In genomic region chr19:57406516-57407123, GRCh38 we compare ENCODE assay signal across 8 cellular contexts. TPM values are rescaled to one million over a fixed set of nuclear protein-coding genes. Genes with fewer than 3 reads are reported as not detected.
DNase-seq lines count a peak whose midpoint lies in the region; ATAC-seq, FAIRE-seq and TF ChIP-seq lines count a peak whose summit lies in the region.

No MANE protein-coding gene starts in this region.

- peak; percentile 27 for ATAC-seq in CD8-positive, alpha-beta T cell
- peak; percentile 57 for ATAC-seq in omental fat pad (ENCODE audit: low FRiP score)
- no peak for ATAC-seq in HG02870 (IDR thresholded peaks at IDR 0.05; ENCODE audit: unreplicated experiment)

- peaks cover 2% of the 10 kb centered on the region for H3K9me3 Mint-ChIP-seq in CD8-positive, alpha-beta T cell

- intact Hi-C loops in CD8-positive, alpha-beta T cell (cut with DNase I, micrococcal nuclease): loop anchor here (1.0 to 10.0 kb wide), 5 partner anchors 332 to 1111 kb away; partner anchors contain the start of gene ZBTB45 (in 1 of the 2)

- H3K4me1 ChIP-seq in CD8-positive, alpha-beta T cell (ENCODE audit: insufficient read depth, low read length): peaks cover 7% of the 10 kb centered on the region

- H3K4me3 ChIP-seq in CD8-positive, alpha-beta T cell (ENCODE audit: low read depth, low read length): no peak overlapping the region
- no peak overlapping the region for H3K4me3 ChIP-seq in fibroblast of mammary gland (ENCODE audit: control insufficient read depth, low read depth, low read length)

- H3K27me3 Mint-ChIP-seq in CD8-positive, alpha-beta T cell (ENCODE audit: low read depth): no peaks in the 10 kb centered on the region

- CTCF ChIA-PET in CD8-positive, alpha-beta T cell (lab: Charles Lee): interaction anchor here (0.6 to 3.2 kb wide), 11 partner anchors 12 to 749 kb away, joined by 3 to 8 read pairs (median 3); partner anchors contain the start of genes ZNF135 and ZNF671

- H3K27ac Mint-ChIP-seq in CD8-positive, alpha-beta T cell: no peak overlapping the region

- peaks cover 12% of the 10 kb centered on the region for H3K4me1 Mint-ChIP-seq in CD8-positive, alpha-beta T cell (ENCODE audit: low read depth)

- H3K9me3 ChIP-seq in CD8-positive, alpha-beta T cell (ENCODE audit: low read length): no peaks in the 10 kb centered on the region

- no peak for FAIRE-seq in urothelium cell line (lab: Jason Lieb, UNC)

- no peaks in the 10 kb centered on the region for H3K27me3 ChIP-seq in CD8-positive, alpha-beta T cell (ENCODE audit: insufficient read depth, low read length)

- DNase-seq in CD8-positive, alpha-beta T cell: peak; percentile 50 to 80 (median 71)
- DNase-seq in HUDEP-2 (lab: John Stamatoyannopoulos, UW; ENCODE audit: unreplicated experiment in 76 of 76): peak in 66 of 76 experiments; percentile 3 to 74 (median 43)
- peak; percentile 46 for DNase-seq in activated T-helper 1 cell treated with Interleukin-2 at 50 U/mL for 16 hours (ENCODE audit: low read depth)
- peak; percentile 45 for DNase-seq in fibroblast of mammary gland (ENCODE audit: low read depth)
- DNase-seq in omental fat pad (ENCODE audit: low spot score): peak; percentile 25
- peak; percentile 66 for DNase-seq in urothelium cell line (ENCODE audit: low spot score)

- no peak overlapping the region for H3K27ac ChIP-seq in CD8-positive, alpha-beta T cell (ENCODE audit: low read depth, low read length)

- POLR2A ChIA-PET in CD8-positive, alpha-beta T cell (lab: Charles Lee): no interaction called here

- H3K36me3 ChIP-seq in CD8-positive, alpha-beta T cell (ENCODE audit: insufficient read depth, low read length): no peaks in the 10 kb centered on the region

- H3K4me3 Mint-ChIP-seq in CD8-positive, alpha-beta T cell: no peak overlapping the region

- peaks cover 14% of the 10 kb centered on the region for H3K36me3 Mint-ChIP-seq in CD8-positive, alpha-beta T cell

- peak; percentile 59 for TF ChIP-seq CTCF in CD8-positive, alpha-beta T cell (IDR thresholded peaks at IDR 0.05)
- TF ChIP-seq CTCF in fibroblast of mammary gland (conservative IDR thresholded peaks at IDR 0.05; ENCODE audit: control insufficient read depth, insufficient read depth, low read depth, low read length) (peak; percentile 76), omental fat pad (IDR thresholded peaks at IDR 0.05) (no peak)

TF ChIP-seq in PFSK-1, 5 proteins besides CTCF, POLR2A, EP300 and RAD21:
- peak; percentile 52 for TF ChIP-seq FOXP2 (optimal IDR thresholded peaks at IDR 0.05; ENCODE audit: borderline replicate concordance, extremely low read depth, extremely low read length, insufficient read depth)
- no peak for TF ChIP-seq TAF1 (IDR thresholded peaks at IDR 0.05; ENCODE audit: borderline replicate concordance, insufficient read depth, low read length)

RNA-seq across cellular contexts. Expression of gene ZNF17, which starts 4.3 kb away (rescaled TPM):
- 10 to 100 TPM; 15.5 to 18.3 TPM for total RNA-seq in CD8-positive, alpha-beta T cell
- polyA plus RNA-seq in PFSK-1 (2012; ENCODE audit: insufficient read length, low read depth): 0.65 TPM
- 10 to 100 TPM in 2 of 4 donors, 1 to 10 TPM in 2; 5.8 to 12.5 (median 9.3) TPM for total RNA-seq in omental fat pad

RNA-seq across cellular contexts. Expression of gene ZNF548, which starts 17.0 kb away (rescaled TPM):
- 10 to 100 TPM; 75.4 to 79.1 TPM for total RNA-seq in CD8-positive, alpha-beta T cell
- 1.5 TPM for polyA plus RNA-seq in PFSK-1 (2012; ENCODE audit: insufficient read length, low read depth)
- total RNA-seq in omental fat pad: 10 to 100 TPM; 11.7 to 35.9 (median 22.7) TPM

RNA-seq across cellular contexts. Expression of gene ZNF749, which starts 28.5 kb away (rescaled TPM):
- total RNA-seq in CD8-positive, alpha-beta T cell: 1 to 10 TPM; 5.6 to 9.1 TPM
- 7.8 TPM for polyA plus RNA-seq in PFSK-1 (2012; ENCODE audit: insufficient read length, low read depth)
- total RNA-seq in omental fat pad: 10 to 100 TPM in 1 of 4 donors, 1 to 10 TPM in 3; 3.3 to 18.0 (median 7.6) TPM

RNA-seq across cellular contexts. Expression of gene TRAPPC2B, which starts 43.3 kb away (rescaled TPM):
- total RNA-seq in CD8-positive, alpha-beta T cell: 1 to 10 TPM; 8.6 to 9.9 TPM
- polyA plus RNA-seq in PFSK-1 (2012; ENCODE audit: insufficient read length, low read depth): 10.4 TPM
- total RNA-seq in omental fat pad: 10 to 100 TPM; 15.3 to 22.9 (median 16.9) TPM

RNA-seq across cellular contexts. Expression of gene ZNF547, which starts 43.3 kb away (rescaled TPM):
- total RNA-seq in CD8-positive, alpha-beta T cell: under 1 TPM; 0.72 to 0.81 TPM
- 0.83 TPM for polyA plus RNA-seq in PFSK-1 (2012; ENCODE audit: insufficient read length, low read depth)
- 1 to 10 TPM; 1.9 to 2.6 (median 2.6) TPM for total RNA-seq in omental fat pad

Comparison
In these comparisons a context has a peak if more than half of its experiments do, and no peak if none do; other contexts are left out.
1. CTCF ChIP-seq: peak in CD8-positive, alpha-beta T cell (single experiment) and fibroblast of mammary gland (single experiment); none in omental fat pad (0 of 3).
2. Peak in every context shown above with its lines, with median percentiles within 50 percentile points of each other: DNase-seq.